Comparison of ENCODE assay signal across 1 cellular context in the genomic region with DNA sequence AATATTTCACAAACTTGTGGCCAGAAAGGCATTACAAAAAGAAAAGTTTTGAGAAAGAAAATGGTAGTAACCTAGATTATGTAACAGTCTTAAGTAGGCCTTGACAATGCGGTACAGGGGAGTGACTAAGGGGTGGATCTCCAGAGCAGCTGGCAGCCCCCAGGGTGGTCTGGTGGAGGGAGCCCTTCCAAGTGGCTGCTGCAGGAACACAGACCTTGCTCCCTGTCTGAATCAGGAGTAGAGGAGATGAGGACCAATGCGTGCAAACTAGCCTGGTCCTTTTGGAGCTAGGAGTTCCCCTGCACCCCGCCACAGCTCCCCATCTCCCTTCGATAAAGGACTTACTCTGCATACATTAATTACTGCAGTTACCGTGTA.
TF ChIP-seq lines count a peak whose summit lies in the region.

No MANE protein-coding gene starts in this region.

TF ChIP-seq in GM23338, 12 proteins besides CTCF, POLR2A, EP300 and RAD21:
- TF ChIP-seq, protein P1, sequence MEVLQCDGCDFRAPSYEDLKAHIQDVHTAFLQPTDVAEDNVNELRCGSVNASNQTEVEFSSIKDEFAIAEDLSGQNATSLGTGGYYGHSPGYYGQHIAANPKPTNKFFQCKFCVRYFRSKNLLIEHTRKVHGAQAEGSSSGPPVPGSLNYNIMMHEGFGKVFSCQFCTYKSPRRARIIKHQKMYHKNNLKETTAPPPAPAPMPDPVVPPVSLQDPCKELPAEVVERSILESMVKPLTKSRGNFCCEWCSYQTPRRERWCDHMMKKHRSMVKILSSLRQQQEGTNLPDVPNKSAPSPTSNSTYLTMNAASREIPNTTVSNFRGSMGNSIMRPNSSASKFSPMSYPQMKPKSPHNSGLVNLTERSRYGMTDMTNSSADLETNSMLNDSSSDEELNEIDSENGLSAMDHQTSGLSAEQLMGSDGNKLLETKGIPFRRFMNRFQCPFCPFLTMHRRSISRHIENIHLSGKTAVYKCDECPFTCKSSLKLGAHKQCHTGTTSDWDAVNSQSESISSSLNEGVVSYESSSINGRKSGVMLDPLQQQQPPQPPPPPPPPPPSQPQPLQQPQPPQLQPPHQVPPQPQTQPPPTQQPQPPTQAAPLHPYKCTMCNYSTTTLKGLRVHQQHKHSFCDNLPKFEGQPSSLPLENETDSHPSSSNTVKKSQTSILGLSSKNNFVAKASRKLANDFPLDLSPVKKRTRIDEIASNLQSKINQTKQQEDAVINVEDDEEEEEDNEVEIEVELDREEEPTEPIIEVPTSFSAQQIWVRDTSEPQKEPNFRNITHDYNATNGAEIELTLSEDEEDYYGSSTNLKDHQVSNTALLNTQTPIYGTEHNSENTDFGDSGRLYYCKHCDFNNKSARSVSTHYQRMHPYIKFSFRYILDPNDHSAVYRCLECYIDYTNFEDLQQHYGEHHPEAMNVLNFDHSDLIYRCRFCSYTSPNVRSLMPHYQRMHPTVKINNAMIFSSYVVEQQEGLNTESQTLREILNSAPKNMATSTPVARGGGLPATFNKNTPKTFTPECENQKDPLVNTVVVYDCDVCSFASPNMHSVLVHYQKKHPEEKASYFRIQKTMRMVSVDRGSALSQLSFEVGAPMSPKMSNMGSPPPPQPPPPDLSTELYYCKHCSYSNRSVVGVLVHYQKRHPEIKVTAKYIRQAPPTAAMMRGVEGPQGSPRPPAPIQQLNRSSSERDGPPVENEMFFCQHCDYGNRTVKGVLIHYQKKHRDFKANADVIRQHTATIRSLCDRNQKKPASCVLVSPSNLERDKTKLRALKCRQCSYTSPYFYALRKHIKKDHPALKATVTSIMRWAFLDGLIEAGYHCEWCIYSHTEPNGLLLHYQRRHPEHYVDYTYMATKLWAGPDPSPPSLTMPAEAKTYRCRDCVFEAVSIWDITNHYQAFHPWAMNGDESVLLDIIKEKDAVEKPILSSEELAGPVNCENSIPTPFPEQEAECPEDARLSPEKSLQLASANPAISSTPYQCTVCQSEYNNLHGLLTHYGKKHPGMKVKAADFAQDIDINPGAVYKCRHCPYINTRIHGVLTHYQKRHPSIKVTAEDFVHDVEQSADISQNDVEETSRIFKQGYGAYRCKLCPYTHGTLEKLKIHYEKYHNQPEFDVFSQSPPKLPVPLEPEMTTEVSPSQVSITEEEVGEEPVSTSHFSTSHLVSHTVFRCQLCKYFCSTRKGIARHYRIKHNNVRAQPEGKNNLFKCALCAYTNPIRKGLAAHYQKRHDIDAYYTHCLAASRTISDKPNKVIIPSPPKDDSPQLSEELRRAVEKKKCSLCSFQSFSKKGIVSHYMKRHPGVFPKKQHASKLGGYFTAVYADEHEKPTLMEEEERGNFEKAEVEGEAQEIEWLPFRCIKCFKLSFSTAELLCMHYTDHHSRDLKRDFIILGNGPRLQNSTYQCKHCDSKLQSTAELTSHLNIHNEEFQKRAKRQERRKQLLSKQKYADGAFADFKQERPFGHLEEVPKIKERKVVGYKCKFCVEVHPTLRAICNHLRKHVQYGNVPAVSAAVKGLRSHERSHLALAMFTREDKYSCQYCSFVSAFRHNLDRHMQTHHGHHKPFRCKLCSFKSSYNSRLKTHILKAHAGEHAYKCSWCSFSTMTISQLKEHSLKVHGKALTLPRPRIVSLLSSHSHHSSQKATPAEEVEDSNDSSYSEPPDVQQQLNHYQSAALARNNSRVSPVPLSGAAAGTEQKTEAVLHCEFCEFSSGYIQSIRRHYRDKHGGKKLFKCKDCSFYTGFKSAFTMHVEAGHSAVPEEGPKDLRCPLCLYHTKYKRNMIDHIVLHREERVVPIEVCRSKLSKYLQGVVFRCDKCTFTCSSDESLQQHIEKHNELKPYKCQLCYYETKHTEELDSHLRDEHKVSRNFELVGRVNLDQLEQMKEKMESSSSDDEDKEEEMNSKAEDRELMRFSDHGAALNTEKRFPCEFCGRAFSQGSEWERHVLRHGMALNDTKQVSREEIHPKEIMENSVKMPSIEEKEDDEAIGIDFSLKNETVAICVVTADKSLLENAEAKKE (CRISPR knock-in tag; IDR thresholded peaks at IDR 0.05) = no peak
- TF ChIP-seq ZNF331 (CRISPR knock-in tag; IDR thresholded peaks at IDR 0.05; ENCODE audit: low read depth) = no peak
- no peak for TF ChIP-seq CREB1 (CRISPR knock-in tag; IDR thresholded peaks at IDR 0.05; ENCODE audit: low read depth)
